In genomic region chr19:15296353-15296752, GRCh38 we compare ENCODE assay signal across 12 cellular contexts. TPM values are rescaled to one million over a fixed set of nuclear protein-coding genes. Genes with fewer than 3 reads are reported as not detected.
DNase-seq lines count a peak whose midpoint lies in the region; ATAC-seq and TF ChIP-seq lines count a peak whose summit lies in the region.
"Had no signal": no experiment of that assay in that cellular context is flagged by ENCODE, and none has a peak within 500 bp of the region (broad histone marks: within the 10 kb centered on the region; RNA-seq: fewer than 3 reads in every experiment).

No MANE protein-coding gene starts in this region.

- peaks cover 18% of the 10 kb centered on the region for H3K36me3 Mint-ChIP-seq in Calu3 (ENCODE audit: insufficient read depth, unreplicated experiment)
- H3K36me3 Mint-ChIP-seq in activated naive CD4-positive, alpha-beta T cell treated with anti-CD3 and anti-CD28 coated beads, Interleukin-2, amount 50 U/mL, for 72 hours: peaks cover 0 to 19% of the 10 kb centered on the region in 2 donors
- H3K36me3 Mint-ChIP-seq in progenitor cell of endocrine pancreas (ENCODE audit: insufficient read depth): peaks cover 2% of the 10 kb centered on the region
- peaks cover 8% of the 10 kb centered on the region for H3K36me3 Mint-ChIP-seq in stimulated activated memory B cell treated with anti-CD40 and anti-IgM and Interleukin-4, amounts not matched to agents 10 μg/mL and 1 μg/mL and 100 μg/mL, for 72 hours

- intact Hi-C loops in Calu3 (cut with micrococcal nuclease; ENCODE audit: unreplicated experiment): no loop called here
- intact Hi-C loops in left ventricle myocardium superior (cut with micrococcal nuclease): no loop called here
- intact Hi-C loops in dorsolateral prefrontal cortex (cut with DNase I): no loop called here

- H3K27ac ChIP-seq in dorsolateral prefrontal cortex: peak overlapping the region in 3 of 59 donors; percentile 3 to 33 (median 20)

- H3K27me3 Mint-ChIP-seq in Calu3 (ENCODE audit: unreplicated experiment): no peaks in the 10 kb centered on the region
- H3K27me3 Mint-ChIP-seq in progenitor cell of endocrine pancreas: no peaks in the 10 kb centered on the region
- no peaks in the 10 kb centered on the region for H3K27me3 Mint-ChIP-seq in stimulated activated memory B cell treated with anti-CD40 and anti-IgM and Interleukin-4, amounts not matched to agents 10 μg/mL and 1 μg/mL and 100 μg/mL, for 72 hours
- H3K27me3 Mint-ChIP-seq: activated CD8-positive, alpha-beta memory T cell treated with anti-CD3 and anti-CD28 coated beads, Interleukin-2, amount 10 ng/mL, durations not matched to agents 7 days and 5 days; dendritic cell treated with granulocyte-macrophage colony-stimulating factor and Interleukin-4, amounts not matched to agents 40 ng/mL and 50 ng/mL, for 4 days had no signal

- CTCF ChIA-PET in Calu3 (lab: Charles Lee): no interaction called here

- no peaks in the 10 kb centered on the region for H3K27me3 ChIP-seq in dorsolateral prefrontal cortex

- H3K4me3 ChIP-seq in dorsolateral prefrontal cortex: peak overlapping the region in 1 of 59 donors; percentile 15

- H3K4me3 Mint-ChIP-seq in Calu3 (ENCODE audit: low read depth, unreplicated experiment): no peak overlapping the region
- H3K4me3 Mint-ChIP-seq in progenitor cell of endocrine pancreas (ENCODE audit: low read depth): no peak overlapping the region
- H3K4me3 Mint-ChIP-seq in stimulated activated memory B cell treated with anti-CD40 and anti-IgM and Interleukin-4, amounts not matched to agents 10 μg/mL and 1 μg/mL and 100 μg/mL, for 72 hours: no peak overlapping the region
- H3K4me3 Mint-ChIP-seq: activated CD8-positive, alpha-beta memory T cell treated with anti-CD3 and anti-CD28 coated beads, Interleukin-2, amount 10 ng/mL, durations not matched to agents 7 days and 5 days; dendritic cell treated with granulocyte-macrophage colony-stimulating factor and Interleukin-4, amounts not matched to agents 40 ng/mL and 50 ng/mL, for 4 days had no signal

- DNase-seq in Calu3 (no peak), left ventricle myocardium superior (peak; percentile 68), progenitor cell of endocrine pancreas (ENCODE audit: low spot score, unreplicated experiment) (no peak), dorsolateral prefrontal cortex (no peak), NCI-H2171 (lab: John Stamatoyannopoulos, UW) (no peak), RKO (ENCODE audit: low spot score) (no peak)
- no peak for DNase-seq in activated naive CD4-positive, alpha-beta T cell treated with anti-CD3 and anti-CD28 coated beads, Interleukin-2, amount 50 U/mL, for 72 hours (ENCODE audit: low spot score in 2 of 2)
- DNase-seq: activated CD8-positive, alpha-beta memory T cell treated with anti-CD3 and anti-CD28 coated beads, Interleukin-2, amount 10 ng/mL, durations not matched to agents 7 days and 5 days; NCI-H187; RPMI8226 had no signal

- peak overlapping the region; percentile 48 for H3K27ac Mint-ChIP-seq in Calu3 (ENCODE audit: unreplicated experiment)
- H3K27ac Mint-ChIP-seq in activated naive CD4-positive, alpha-beta T cell treated with anti-CD3 and anti-CD28 coated beads, Interleukin-2, amount 50 U/mL, for 72 hours: peak overlapping the region; percentile 91 to 95
- peak overlapping the region; percentile 94 for H3K27ac Mint-ChIP-seq in progenitor cell of endocrine pancreas
- no peak overlapping the region for H3K27ac Mint-ChIP-seq in stimulated activated memory B cell treated with anti-CD40 and anti-IgM and Interleukin-4, amounts not matched to agents 10 μg/mL and 1 μg/mL and 100 μg/mL, for 72 hours
- H3K27ac Mint-ChIP-seq: dendritic cell treated with granulocyte-macrophage colony-stimulating factor and Interleukin-4, amounts not matched to agents 40 ng/mL and 50 ng/mL, for 4 days had no signal

- TF ChIP-seq CTCF in Calu3 (IDR thresholded peaks at IDR 0.05; ENCODE audit: unreplicated experiment): no peak
- TF ChIP-seq CTCF in progenitor cell of endocrine pancreas (IDR thresholded peaks at IDR 0.05; ENCODE audit: unreplicated experiment): no peak
- no peak for TF ChIP-seq CTCF in dorsolateral prefrontal cortex (IDR thresholded peaks at IDR 0.05 in 54 of 56, conservative IDR thresholded peaks at IDR 0.05 in 2 of 56; ENCODE audit: low read depth in 1 of 56, partially characterized antibody in 56 of 56)

- no peaks in the 10 kb centered on the region for H3K9me3 Mint-ChIP-seq in Calu3 (ENCODE audit: low read depth, unreplicated experiment)
- no peaks in the 10 kb centered on the region for H3K9me3 Mint-ChIP-seq in activated naive CD4-positive, alpha-beta T cell treated with anti-CD3 and anti-CD28 coated beads, Interleukin-2, amount 50 U/mL, for 72 hours
- H3K9me3 Mint-ChIP-seq in progenitor cell of endocrine pancreas (ENCODE audit: low read depth): no peaks in the 10 kb centered on the region
- no peaks in the 10 kb centered on the region for H3K9me3 Mint-ChIP-seq in stimulated activated memory B cell treated with anti-CD40 and anti-IgM and Interleukin-4, amounts not matched to agents 10 μg/mL and 1 μg/mL and 100 μg/mL, for 72 hours
- H3K9me3 Mint-ChIP-seq: dendritic cell treated with granulocyte-macrophage colony-stimulating factor and Interleukin-4, amounts not matched to agents 40 ng/mL and 50 ng/mL, for 4 days had no signal

- H3K4me1 Mint-ChIP-seq in Calu3 (ENCODE audit: low read depth, unreplicated experiment): peaks cover 27% of the 10 kb centered on the region
- H3K4me1 Mint-ChIP-seq in progenitor cell of endocrine pancreas (ENCODE audit: low read depth): peaks cover 30% of the 10 kb centered on the region
- H3K4me1 Mint-ChIP-seq in stimulated activated memory B cell treated with anti-CD40 and anti-IgM and Interleukin-4, amounts not matched to agents 10 μg/mL and 1 μg/mL and 100 μg/mL, for 72 hours: peaks cover 99% of the 10 kb centered on the region

- no peak for ATAC-seq in activated naive CD4-positive, alpha-beta T cell treated with anti-CD3 and anti-CD28 coated beads, Interleukin-2, amount 50 U/mL, for 72 hours
- peak; percentile 76 for ATAC-seq in left ventricle myocardium superior
- no peak for ATAC-seq in stimulated activated memory B cell treated with anti-CD40 and anti-IgM and Interleukin-4, amounts not matched to agents 10 μg/mL and 1 μg/mL and 100 μg/mL, for 72 hours
- ATAC-seq: activated CD8-positive, alpha-beta memory T cell treated with anti-CD3 and anti-CD28 coated beads, Interleukin-2, amount 10 ng/mL, durations not matched to agents 7 days and 5 days had no signal

- BruUV-seq in Calu3 (replicated peaks; lab: Mats Ljungman, UMichigan): no TSS peak

RNA-seq across cellular contexts. Expression of gene BRD4, which starts 36.0 kb away (rescaled TPM):
- 92.2 and 93.9 TPM in 2 replicates for total RNA-seq in Calu3 (2022)
- 100 to 1,000 TPM; 108 to 114 TPM for total RNA-seq in activated naive CD4-positive, alpha-beta T cell treated with anti-CD3 and anti-CD28 coated beads, Interleukin-2, amount 50 U/mL, for 72 hours
- total RNA-seq in left ventricle myocardium superior: 67.4 TPM
- 144 and 148 TPM in 2 replicates for total RNA-seq in progenitor cell of endocrine pancreas
- total RNA-seq in dorsolateral prefrontal cortex: 100 to 1,000 TPM in 99 of 120 experiments, 10 to 100 TPM in 21; 84.8 to 154 (median 112) TPM
